Comparison of ENCODE assay signal across 13 cellular contexts in the genomic region with DNA sequence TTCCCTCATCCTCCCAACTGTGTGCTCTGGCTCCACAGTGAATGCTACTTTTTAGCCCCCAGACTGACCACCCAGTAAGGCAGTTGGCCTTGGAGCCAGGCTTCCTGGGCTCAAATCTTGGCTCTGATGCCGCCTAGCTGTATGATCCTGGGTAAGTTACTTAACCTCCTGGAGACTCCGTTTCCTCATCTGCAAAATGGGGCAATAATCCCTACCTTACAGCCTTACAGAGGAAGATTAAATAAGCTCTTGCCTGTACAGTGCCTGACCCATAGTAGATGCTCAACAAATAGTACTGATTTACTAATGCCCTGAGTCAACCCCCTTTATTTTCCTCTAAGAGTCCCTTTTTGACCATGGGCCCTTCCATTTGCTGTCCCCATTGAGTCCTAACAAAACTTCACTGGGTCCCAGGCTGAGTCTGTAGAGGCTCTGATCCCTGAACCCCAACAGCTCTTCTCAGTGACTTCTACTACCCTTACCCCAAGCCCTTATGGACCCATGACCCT. TPM values are rescaled to one million over a fixed set of nuclear protein-coding genes. Genes with fewer than 3 reads are reported as not detected.
DNase-seq lines count a peak whose midpoint lies in the region; ATAC-seq and TF ChIP-seq lines count a peak whose summit lies in the region.
"Had no signal": no experiment of that assay in that cellular context is flagged by ENCODE, and none has a peak within 500 bp of the region (broad histone marks: within the 10 kb centered on the region; RNA-seq: fewer than 3 reads in every experiment).

No MANE protein-coding gene starts in this region.

- H3K9me3 Mint-ChIP-seq in brain = no peaks in the 10 kb centered on the region
- no peaks in the 10 kb centered on the region for H3K9me3 Mint-ChIP-seq in activated T-cell treated with anti-CD3 and anti-CD28 coated beads, Interleukin-2, amount 50 U/mL, for 24 hours
- H3K9me3 Mint-ChIP-seq: activated T-helper 1 cell treated with anti-CD3 and anti-CD28 coated beads, Interleukin-12 subunit alpha, Interleukin-12 subunit beta, Interleukin-2, Interleukin-4 antibody, amounts not matched to agents 30 ng/mL and 10 ng/mL and 1 ng/mL, durations not matched to agents 14 hours and 24 hours and 36 hours had no signal

- peak overlapping the region; percentile 94 to 95 for H3K18ac ChIP-seq in mesenchymal stem cell (ENCODE audit: low read depth in 1 of 2, low read length in 2 of 2)

- peaks cover 29% of the 10 kb centered on the region for H3K27me3 Mint-ChIP-seq in brain
- no peaks in the 10 kb centered on the region for H3K27me3 Mint-ChIP-seq in activated T-cell treated with anti-CD3 and anti-CD28 coated beads, Interleukin-2, amount 50 U/mL, for 24 hours

- no peaks in the 10 kb centered on the region for H4K20me1 ChIP-seq in SK-N-SH (ENCODE audit: insufficient read depth)

- H4K8ac ChIP-seq in mesenchymal stem cell (ENCODE audit: low read length) = no peak overlapping the region

- H3K9me3 ChIP-seq in SK-N-SH = no peaks in the 10 kb centered on the region
- H3K9me3 ChIP-seq in mesenchymal stem cell (ENCODE audit: control insufficient read depth, low read length) = no peaks in the 10 kb centered on the region

- H3K4me3 ChIP-seq in SK-N-SH (ENCODE audit: low read depth in 2 of 2, low read length in 1 of 2) (no peak overlapping the region), mesenchymal stem cell (ENCODE audit: insufficient read depth in 1 of 2, low read depth in 1 of 2, low read length in 2 of 2) (no peak overlapping the region)

- H3K27ac ChIP-seq in SK-N-SH (ENCODE audit: low read depth in 2 of 2, low read length in 1 of 2) = peak overlapping the region in 1 of 2 experiments; percentile 65; a peak in 3 of 4 replicates
- peak overlapping the region; percentile 58 for H3K27ac ChIP-seq in mesenchymal stem cell (ENCODE audit: low read length, poor library complexity, severe bottlenecking)
- H3K27ac ChIP-seq in substantia nigra (ENCODE audit: low read depth, low read length, poor library complexity, severe bottlenecking) = peak overlapping the region; percentile 63
- H3K27ac ChIP-seq: 22Rv1 had no signal

- peaks cover 88% of the 10 kb centered on the region for H3K4me1 Mint-ChIP-seq in brain
- no peaks in the 10 kb centered on the region for H3K4me1 Mint-ChIP-seq in activated T-cell treated with anti-CD3 and anti-CD28 coated beads, Interleukin-2, amount 50 U/mL, for 24 hours (ENCODE audit: low read depth)

- CTCF ChIA-PET in SK-N-SH (lab: Yijun Ruan, JAX) = interaction anchor here (0.8 to 2.2 kb wide), 3 partner anchors 106 to 210 kb away, joined by 4 to 10 read pairs (median 6); no protein-coding TSS in a partner anchor

- no peaks in the 10 kb centered on the region for H3K9me2 ChIP-seq in SK-N-SH

- WGBS in SK-N-SH (ENCODE audit: low lambda C conversion rate) = 92% methylated on average over 2 of the region's 2 CpGs
- WGBS in mesenchymal stem cell = 95% methylated on average over 2 of the region's 2 CpGs

- H2AFZ ChIP-seq in SK-N-SH (ENCODE audit: low read depth) = no peak overlapping the region
- H2AFZ ChIP-seq in mesenchymal stem cell (ENCODE audit: low read depth, low read length) = no peak overlapping the region

- peak overlapping the region; percentile 63 to 99 (median 83) for H3K27ac Mint-ChIP-seq in brain
- no peak overlapping the region for H3K27ac Mint-ChIP-seq in activated T-cell treated with anti-CD3 and anti-CD28 coated beads, Interleukin-2, amount 50 U/mL, for 24 hours
- H3K27ac Mint-ChIP-seq: activated T-helper 1 cell treated with anti-CD3 and anti-CD28 coated beads, Interleukin-12 subunit alpha, Interleukin-12 subunit beta, Interleukin-2, Interleukin-4 antibody, amounts not matched to agents 30 ng/mL and 10 ng/mL and 1 ng/mL, durations not matched to agents 14 hours and 24 hours and 36 hours had no signal

- no peaks in the 10 kb centered on the region for H3K36me3 ChIP-seq in SK-N-SH (replicated peaks in 1 of 2; ENCODE audit: control insufficient read depth in 1 of 2, insufficient read depth in 2 of 2, low read length in 1 of 2)
- peaks cover 0 to 23% of the 10 kb centered on the region in 2 experiments for H3K36me3 ChIP-seq in mesenchymal stem cell (ENCODE audit: control insufficient read depth in 1 of 2, insufficient read depth in 2 of 2, low read depth in 1 of 2, low read length in 2 of 2)

- TF ChIP-seq CTCF in SK-N-SH (IDR thresholded peaks at IDR 0.05) = no peak
- TF ChIP-seq CTCF in brain (conservative IDR thresholded peaks at IDR 0.05) = no peak

- peak overlapping the region; percentile 48; the same call in 1 of the 2 replicates for H3K9ac ChIP-seq in SK-N-SH
- H3K9ac ChIP-seq in mesenchymal stem cell (ENCODE audit: low read length) = no peak overlapping the region

- peak overlapping the region; percentile 75 for H3K4me2 ChIP-seq in SK-N-SH
- no peak overlapping the region for H3K4me2 ChIP-seq in mesenchymal stem cell (ENCODE audit: low read length, poor library complexity, severe bottlenecking)

- peak overlapping the region; percentile 74 for H2BK120ac ChIP-seq in mesenchymal stem cell (ENCODE audit: low read depth, low read length)

- peak overlapping the region in 2 of 5 experiments; percentile 25 to 75 for H3K4me3 Mint-ChIP-seq in brain
- H3K4me3 Mint-ChIP-seq in activated T-cell treated with anti-CD3 and anti-CD28 coated beads, Interleukin-2, amount 50 U/mL, for 24 hours = no peak overlapping the region
- H3K4me3 Mint-ChIP-seq: activated T-helper 1 cell treated with anti-CD3 and anti-CD28 coated beads, Interleukin-12 subunit alpha, Interleukin-12 subunit beta, Interleukin-2, Interleukin-4 antibody, amounts not matched to agents 30 ng/mL and 10 ng/mL and 1 ng/mL, durations not matched to agents 14 hours and 24 hours and 36 hours had no signal

- H3F3A ChIP-seq in SK-N-SH (replicated peaks; ENCODE audit: insufficient read depth) = peaks cover 33% of the 10 kb centered on the region

- DNase-seq in SK-N-SH (no peak), mesenchymal stem cell (no peak), substantia nigra (lab: John Stamatoyannopoulos, UW) (no peak)
- no peak for DNase-seq in stimulated activated CD4-positive, alpha-beta T cell treated with anti-CD3 and anti-CD28 coated beads, Interleukin-4, amount 100 ng/mL, for 24 hours
- no peak for DNase-seq in activated T-cell treated with anti-CD3 and anti-CD28 coated beads, Interleukin-2, amount 50 U/mL, for 24 hours
- DNase-seq: activated CD4-positive, alpha-beta T cell treated with anti-CD3 and anti-CD28 coated beads, Interleukin-2, amount 50 U/mL, for 4 hours; stimulated activated naive CD4-positive, alpha-beta T cell treated with Interleukin-2 at 50 U/mL for 16 hours; T-helper 9 cell had no signal

- H3K27me3 ChIP-seq in SK-N-SH (ENCODE audit: insufficient read depth) (no peaks in the 10 kb centered on the region), mesenchymal stem cell (ENCODE audit: control insufficient read depth in 1 of 2, insufficient read depth in 1 of 2, low read length in 2 of 2) (no peaks in the 10 kb centered on the region)

- peak overlapping the region; percentile 91 to 93 for H3K4ac ChIP-seq in mesenchymal stem cell (ENCODE audit: low read depth in 1 of 2, low read length in 2 of 2)

- ATAC-seq in SK-N-SH treated with all-trans-retinoic acid at 6 μM for 48 hours (no peak), esophagus mucosa (no peak)

- H3K4me1 ChIP-seq in SK-N-SH (ENCODE audit: control insufficient read depth in 1 of 2, insufficient read depth in 2 of 2, low read depth in 1 of 2, low read length in 1 of 2) (peaks cover 24 to 38% of the 10 kb centered on the region in 2 experiments; a peak in 3 of 4 replicates), mesenchymal stem cell (ENCODE audit: control insufficient read depth, insufficient read depth, low read depth, low read length) (peaks cover 44% of the 10 kb centered on the region)

- peaks cover 20% of the 10 kb centered on the region for H3K36me3 Mint-ChIP-seq in brain
- H3K36me3 Mint-ChIP-seq in activated T-cell treated with anti-CD3 and anti-CD28 coated beads, Interleukin-2, amount 50 U/mL, for 24 hours (ENCODE audit: low read depth) = peaks cover 17% of the 10 kb centered on the region

- no peak overlapping the region for H3K23ac ChIP-seq in mesenchymal stem cell (ENCODE audit: low read length in 2 of 2)

- H3K14ac ChIP-seq in mesenchymal stem cell (ENCODE audit: low read length in 2 of 2) = peak overlapping the region in 1 of 2 experiments; percentile 23

- POLR2A ChIA-PET in SK-N-SH (lab: Yijun Ruan, JAX) = no interaction called here

- no peak for TF ChIP-seq EP300 in SK-N-SH (IDR thresholded peaks at IDR 0.05; ENCODE audit: borderline replicate concordance in 1 of 2, low read depth in 1 of 2, low read length in 1 of 2)

- TF ChIP-seq RAD21 in SK-N-SH (IDR thresholded peaks at IDR 0.05; ENCODE audit: low read length) = no peak

- peak overlapping the region; percentile 10 for H2AK5ac ChIP-seq in mesenchymal stem cell (ENCODE audit: low read length, severe bottlenecking)

- H2BK5ac ChIP-seq in mesenchymal stem cell (ENCODE audit: low read depth, low read length, poor library complexity, severe bottlenecking) = no peak overlapping the region

- peak overlapping the region; percentile 87 for H2BK15ac ChIP-seq in mesenchymal stem cell (ENCODE audit: low read depth, poor library complexity, severe bottlenecking)

- H3K79me2 ChIP-seq in SK-N-SH (ENCODE audit: insufficient read depth) = peaks cover 7% of the 10 kb centered on the region

- H2BK12ac ChIP-seq in mesenchymal stem cell (ENCODE audit: low read length in 2 of 2) = peak overlapping the region; percentile 33 to 85

- H3K79me1 ChIP-seq in mesenchymal stem cell (replicated peaks; ENCODE audit: low read length, poor library complexity, severe bottlenecking) = peaks cover 25% of the 10 kb centered on the region

- peak overlapping the region; percentile 95 for H4K91ac ChIP-seq in mesenchymal stem cell (ENCODE audit: low read length)

TF ChIP-seq in SK-N-SH, 30 proteins besides CTCF, POLR2A, EP300 and RAD21:
- TF ChIP-seq NRF1 (IDR thresholded peaks at IDR 0.05; ENCODE audit: low read depth, low read length) (no peak), JUND (IDR thresholded peaks at IDR 0.05) (no peak)

TF ChIP-seq in SK-N-SH treated with all-trans-retinoic acid at 6 μM for 48 hours, 23 proteins besides CTCF, POLR2A, EP300 and RAD21 (continues in another document):
- no peak for TF ChIP-seq ARNTL (CRISPR knock-in tag; IDR thresholded peaks at IDR 0.05; ENCODE audit: borderline replicate concordance, low read depth)

RNA-seq across cellular contexts. Expression of a gene that starts 31.2 kb away (rescaled TPM):
- 2.5 and 7.3 TPM in 2 replicates for polyA plus RNA-seq in SK-N-SH (2012; rRNA removed)
- polyA plus RNA-seq in SK-N-SH (2012; cell fraction: cytosol; rRNA removed) = 3.3 and 6.1 TPM in 2 replicates
- polyA plus RNA-seq in SK-N-SH (2012; cell fraction: nucleus; rRNA removed) = 10.6 and 13.5 TPM in 2 replicates
- 184 TPM for polyA plus RNA-seq in brain (ENCODE audit: insufficient read depth, low read depth, low replicate concordance)
- 23.4 TPM for polyA plus RNA-seq in mesenchymal stem cell (2013, experiment 1 of 2)
- polyA plus RNA-seq in mesenchymal stem cell (2013, experiment 2 of 2) = 22.7 TPM
- 12.0 TPM for total RNA-seq in esophagus mucosa

Comparison
In these comparisons a context has a peak if more than half of its experiments do, and no peak if none do; other contexts are left out.
1. RNA of a gene that starts 31.2 kb away (polyA plus RNA-seq): 184 TPM in brain (single experiment); 2.5 to 13.5 TPM in SK-N-SH; every median in the first group is over 10 times any median in the second.